Comparison of ENCODE assay signal across 8 cellular contexts in genomic region chr15:99425666-99426301, GRCh38.
A peak's percentile ranks its signal among the peaks of the same experiment; 100 is the strongest.
DNase-seq lines count a peak whose midpoint lies in the region; ATAC-seq and TF ChIP-seq lines count a peak whose summit lies in the region.

No MANE protein-coding gene starts in this region.

- DNase-seq in AG09309 (ENCODE audit: low read depth) (no peak), NCI-H69 (lab: John Stamatoyannopoulos, UW) (peak; percentile 52), dermis blood vessel endothelial cell (peak; percentile 55), erythroblast (lab: John Stamatoyannopoulos, UW) (no peak), epidermal melanocyte (ENCODE audit: insufficient read length, low spot score) (no peak)

- H3K4me3 ChIP-seq in AG09309 (ENCODE audit: control insufficient read depth, low read depth, low read length) (no peak overlapping the region), mucosa of rectum (ENCODE audit: low read length in 2 of 2) (no peak overlapping the region)

- TF ChIP-seq POLR2A in erythroblast (IDR thresholded peaks at IDR 0.05; ENCODE audit: low read length), result no peak

- no peaks in the 10 kb centered on the region for H3K36me3 ChIP-seq in mucosa of rectum (ENCODE audit: control insufficient read depth in 2 of 2, insufficient read depth in 2 of 2, low read length in 2 of 2)

- TF ChIP-seq CTCF in AG09309 (IDR thresholded peaks at IDR 0.05; ENCODE audit: control insufficient read depth, insufficient read depth, low read depth, low read length, missing control alignments), result peak; percentile 4

- peaks cover 17 to 20% of the 10 kb centered on the region in 2 donors for H3K4me1 ChIP-seq in mucosa of rectum (ENCODE audit: control insufficient read depth in 2 of 2, insufficient read depth in 2 of 2, low read length in 2 of 2)

- no peak overlapping the region for H3K9ac ChIP-seq in mucosa of rectum (ENCODE audit: low read depth in 1 of 2, low read length in 2 of 2)

- no peaks in the 10 kb centered on the region for H3K9me3 ChIP-seq in mucosa of rectum (ENCODE audit: control insufficient read depth in 2 of 2, low read length in 2 of 2)

- H3K27me3 ChIP-seq in mucosa of rectum (ENCODE audit: control insufficient read depth in 2 of 2, insufficient read depth in 2 of 2, low read length in 2 of 2), result no peaks in the 10 kb centered on the region

- H3K27ac ChIP-seq in mucosa of rectum (ENCODE audit: low read depth in 2 of 2, low read length in 2 of 2), result peak overlapping the region; percentile 55 to 61

- ATAC-seq in HG02884 (IDR thresholded peaks at IDR 0.05; ENCODE audit: unreplicated experiment) (no peak), HG03460 (IDR thresholded peaks at IDR 0.05; ENCODE audit: unreplicated experiment) (no peak)

Comparison
In these comparisons a context has a peak if more than half of its experiments do, and no peak if none do; other contexts are left out.
1. DNase-seq: peak in NCI-H69 (single experiment) and dermis blood vessel endothelial cell (single experiment); none in AG09309 (single experiment), erythroblast (0 of 2) and epidermal melanocyte (single experiment).